ENCODE assay signal across 21 cellular contexts in genomic region chr4:3688018-3688998, GRCh38.
DNase-seq lines count a peak whose midpoint lies in the region.
"Had no signal": no experiment of that assay in that cellular context is flagged by ENCODE, and none has a peak within 500 bp of the region (broad histone marks: within the 10 kb centered on the region; RNA-seq: fewer than 3 reads in every experiment).

No MANE protein-coding gene starts in this region.

- DNase-seq in ACHN: peak; percentile 39
- peak; percentile 32 for DNase-seq in EH (ENCODE audit: low read depth)
- peak; percentile 19 for DNase-seq in RKO (ENCODE audit: low spot score)
- DNase-seq in myocyte (ENCODE audit: low read depth): peak; percentile 45
- no peak for DNase-seq in NCI-H526 (lab: John Stamatoyannopoulos, UW)
- DNase-seq in activated CD4-positive, CD25-positive, alpha-beta regulatory T cell treated with anti-CD3 and anti-CD28 coated beads, Interleukin-2, amount 50 U/mL, for 72 hours: no peak
- DNase-seq in NCI-H187 treated with DMSO at 0.1 percent for 48 hours (lab: John Stamatoyannopoulos, UW): no peak
- no peak for DNase-seq in NCI-H1105 (lab: John Stamatoyannopoulos, UW)
- DNase-seq: activated CD4-positive, alpha-beta T cell treated with anti-CD3 and anti-CD28 coated beads for 1 hour; activated CD8-positive, alpha-beta T cell treated with anti-CD3 and anti-CD28 coated beads for 36 hours; activated effector memory CD4-positive, alpha-beta T cell treated with Interleukin-2 at 50 U/mL for 16 hours; DMS153; effector CD4-positive, alpha-beta T cell; GDM1; heart right ventricle; mesendoderm; NCI-H1092; NCI-H2081; SHP77 treated with DMSO at 0.1 percent for 48 hours; stimulated activated CD4-positive, alpha-beta T cell treated with anti-CD3 and anti-CD28 coated beads, Interleukin-4, amount 100 ng/mL, for 4 hours; transverse colon had no signal

- in situ Hi-C loops in ACHN (cut with HindIII; ENCODE audit: low pct_ligation_motif_present, low pct_unique_long_range_greater_than_20kb, low sequenced_read_pairs): no loop called here

Comparison
In these comparisons a context has a peak if more than half of its experiments do, and no peak if none do; other contexts are left out.
1. DNase-seq: peak in ACHN (single experiment), EH (single experiment), RKO (single experiment) and myocyte (single experiment); none in NCI-H526 (0 of 2), activated CD4-positive, CD25-positive, alpha-beta regulatory T cell treated with anti-CD3 and anti-CD28 coated beads, Interleukin-2, amount 50 U/mL, for 72 hours (single experiment), NCI-H187 treated with DMSO at 0.1 percent for 48 hours (single experiment) and NCI-H1105 (single experiment).